ENCODE assay signal across 19 cellular contexts in the genomic region with DNA sequence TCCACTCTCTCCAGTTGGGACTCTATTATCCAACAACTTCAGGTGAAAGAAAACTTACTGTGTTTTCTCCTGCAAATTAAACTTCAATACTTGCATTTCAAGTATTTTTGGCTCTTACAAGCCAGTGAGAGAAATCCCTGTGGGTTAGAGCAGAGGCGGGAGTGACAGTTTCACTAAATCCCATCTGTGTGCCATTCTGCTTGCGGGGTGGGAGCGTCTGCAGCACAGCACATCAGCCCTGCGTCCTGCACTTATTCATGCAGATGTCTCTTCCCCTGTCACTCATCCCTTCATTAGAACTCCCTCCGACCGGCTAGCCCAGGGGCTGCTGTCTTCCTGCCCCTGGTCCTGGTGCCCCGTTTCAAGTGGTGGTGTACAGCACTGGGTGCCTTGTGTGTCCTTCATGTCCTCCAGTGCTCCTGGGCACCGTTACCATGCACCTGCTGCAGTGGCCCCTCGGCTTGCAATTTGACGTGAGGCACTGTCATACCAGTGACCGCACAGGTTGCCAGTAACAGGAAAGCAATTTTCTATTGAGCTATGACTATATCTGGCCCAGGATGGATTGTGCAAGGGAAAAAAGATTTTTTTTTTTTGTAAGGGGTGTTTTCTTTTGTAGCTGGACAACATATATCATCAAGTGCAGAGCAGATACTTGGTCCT. TPM values are rescaled to one million over a fixed set of nuclear protein-coding genes. Genes with fewer than 3 reads are reported as not detected.
DNase-seq lines count a peak whose midpoint lies in the region; ATAC-seq and TF ChIP-seq lines count a peak whose summit lies in the region.
"Had no signal": no experiment of that assay in that cellular context is flagged by ENCODE, and none has a peak within 500 bp of the region (broad histone marks: within the 10 kb centered on the region; RNA-seq: fewer than 3 reads in every experiment).

No MANE protein-coding gene starts in this region.

- H3K4me1 ChIP-seq in testis: no peaks in the 10 kb centered on the region
- H3K4me1 ChIP-seq in CD4-positive, alpha-beta memory T cell (ENCODE audit: insufficient read depth, low read length): no peaks in the 10 kb centered on the region
- H3K4me1 ChIP-seq: Caco-2 had no signal

- CTCF ChIA-PET in activated naive CD4-positive, alpha-beta T cell treated with anti-CD3 and anti-CD28 coated beads, Interleukin-2, amount 10 ng/mL, durations not matched to agents 7 days and 5 days (lab: Charles Lee): no interaction called here
- CTCF ChIA-PET in CD4-positive, alpha-beta memory T cell (lab: Charles Lee; ENCODE audit: partially characterized antibody): interaction anchor here (1.7 kb wide), 1 partner anchor 11 kb away, joined by 3 read pairs; no protein-coding TSS in a partner anchor

- H3K27me3 Mint-ChIP-seq in activated naive CD4-positive, alpha-beta T cell treated with anti-CD3 and anti-CD28 coated beads, Interleukin-2, amount 10 ng/mL, durations not matched to agents 7 days and 5 days: no peaks in the 10 kb centered on the region
- no peaks in the 10 kb centered on the region for H3K27me3 Mint-ChIP-seq in CD4-positive, alpha-beta memory T cell

- intact Hi-C loops in testis (cut with DNase I; ENCODE audit: low total_unique reads): no loop called here
- intact Hi-C loops in CD4-positive, alpha-beta memory T cell (cut with micrococcal nuclease): no loop called here

- no peak for ATAC-seq in activated naive CD4-positive, alpha-beta T cell treated with anti-CD3 and anti-CD28 coated beads, Interleukin-2, amount 50 U/mL, for 72 hours
- ATAC-seq: Panc1 had no signal

- peak overlapping the region; percentile 41 to 69 for H3K27ac Mint-ChIP-seq in activated naive CD4-positive, alpha-beta T cell treated with anti-CD3 and anti-CD28 coated beads, Interleukin-2, amount 50 U/mL, for 72 hours
- H3K27ac Mint-ChIP-seq in activated naive CD4-positive, alpha-beta T cell treated with anti-CD3 and anti-CD28 coated beads, Interleukin-2, amount 10 ng/mL, durations not matched to agents 7 days and 5 days: no peak overlapping the region
- H3K27ac Mint-ChIP-seq in CD4-positive, alpha-beta memory T cell: peak overlapping the region in 1 of 7 donors; percentile 7

- no peak overlapping the region for H3K27ac ChIP-seq in testis
- H3K27ac ChIP-seq in CD4-positive, alpha-beta memory T cell (ENCODE audit: low read depth, low read length): no peak overlapping the region
- H3K27ac ChIP-seq: 22Rv1, SJCRH30 had no signal

- no peaks in the 10 kb centered on the region for H3K9me3 ChIP-seq in testis
- H3K9me3 ChIP-seq in CD4-positive, alpha-beta memory T cell (ENCODE audit: control insufficient read depth in 1 of 2, low read length in 2 of 2): no peaks in the 10 kb centered on the region
- H3K9me3 ChIP-seq: Caco-2, SJCRH30 had no signal

- no peak overlapping the region for H3K4me3 Mint-ChIP-seq in activated naive CD4-positive, alpha-beta T cell treated with anti-CD3 and anti-CD28 coated beads, Interleukin-2, amount 10 ng/mL, durations not matched to agents 7 days and 5 days
- peak overlapping the region in 1 of 8 donors; percentile 29 for H3K4me3 Mint-ChIP-seq in CD4-positive, alpha-beta memory T cell
- H3K4me3 Mint-ChIP-seq: CD14-positive monocyte had no signal

- DNase-seq in NCI-H1694 treated with DMSO at 0.1 percent for 48 hours (lab: John Stamatoyannopoulos, UW) (peak; percentile 23), NCI-H1694 (lab: John Stamatoyannopoulos, UW) (no peak), occipital lobe (lab: John Stamatoyannopoulos, UW) (peak; percentile 12), testis (no peak)
- no peak for DNase-seq in activated naive CD4-positive, alpha-beta T cell treated with anti-CD3 and anti-CD28 coated beads, Interleukin-2, amount 50 U/mL, for 72 hours (ENCODE audit: low spot score in 2 of 2)
- DNase-seq in activated naive CD4-positive, alpha-beta T cell treated with anti-CD3 and anti-CD28 coated beads, Interleukin-2, amount 10 ng/mL, durations not matched to agents 7 days and 5 days: no peak
- no peak for DNase-seq in stimulated activated CD4-positive, alpha-beta T cell treated with anti-CD3 and anti-CD28 coated beads, Interleukin-15, amount 100 ng/mL, for 24 hours
- DNase-seq in CD4-positive, alpha-beta memory T cell: no peak
- DNase-seq: AML-193, Caco-2, NCI-H1417 treated with DMSO at 0.1 percent for 48 hours, NCI-H2029, NCI-H446, SJCRH30 had no signal

- no peaks in the 10 kb centered on the region for H3K9me3 Mint-ChIP-seq in activated naive CD4-positive, alpha-beta T cell treated with anti-CD3 and anti-CD28 coated beads, Interleukin-2, amount 50 U/mL, for 72 hours
- H3K9me3 Mint-ChIP-seq in activated naive CD4-positive, alpha-beta T cell treated with anti-CD3 and anti-CD28 coated beads, Interleukin-2, amount 10 ng/mL, durations not matched to agents 7 days and 5 days: no peaks in the 10 kb centered on the region
- H3K9me3 Mint-ChIP-seq in CD4-positive, alpha-beta memory T cell: no peaks in the 10 kb centered on the region
- H3K9me3 Mint-ChIP-seq: CD14-positive monocyte had no signal

- no peaks in the 10 kb centered on the region for H3K4me1 Mint-ChIP-seq in activated naive CD4-positive, alpha-beta T cell treated with anti-CD3 and anti-CD28 coated beads, Interleukin-2, amount 10 ng/mL, durations not matched to agents 7 days and 5 days
- peaks cover 0 to 6% (median 0%) of the 10 kb centered on the region in 4 donors for H3K4me1 Mint-ChIP-seq in CD4-positive, alpha-beta memory T cell
- H3K4me1 Mint-ChIP-seq: CD14-positive monocyte had no signal

- no peaks in the 10 kb centered on the region for H3K36me3 ChIP-seq in testis (ENCODE audit: low read depth, missing control alignments)
- H3K36me3 ChIP-seq in CD4-positive, alpha-beta memory T cell (ENCODE audit: insufficient read depth, low read length): no peaks in the 10 kb centered on the region
- H3K36me3 ChIP-seq: SJCRH30 had no signal

- TF ChIP-seq POLR2A in testis (IDR thresholded peaks at IDR 0.05): no peak

- H3K36me3 Mint-ChIP-seq in activated naive CD4-positive, alpha-beta T cell treated with anti-CD3 and anti-CD28 coated beads, Interleukin-2, amount 50 U/mL, for 72 hours: peaks cover 0 to 13% of the 10 kb centered on the region in 2 donors
- H3K36me3 Mint-ChIP-seq in activated naive CD4-positive, alpha-beta T cell treated with anti-CD3 and anti-CD28 coated beads, Interleukin-2, amount 10 ng/mL, durations not matched to agents 7 days and 5 days: no peaks in the 10 kb centered on the region
- peaks cover 13 to 28% of the 10 kb centered on the region in 2 donors for H3K36me3 Mint-ChIP-seq in CD4-positive, alpha-beta memory T cell

- no peak overlapping the region for H3K4me3 ChIP-seq in testis
- H3K4me3 ChIP-seq in CD4-positive, alpha-beta memory T cell (ENCODE audit: low read length in 2 of 2): no peak overlapping the region
- H3K4me3 ChIP-seq: SJCRH30 had no signal

- no peak for TF ChIP-seq CTCF in testis (IDR thresholded peaks at IDR 0.05)

- no peaks in the 10 kb centered on the region for H3K27me3 ChIP-seq in testis
- H3K27me3 ChIP-seq in CD4-positive, alpha-beta memory T cell (ENCODE audit: insufficient read depth, low read length): no peaks in the 10 kb centered on the region
- H3K27me3 ChIP-seq: SJCRH30 had no signal

- WGBS in testis, 2 donors: 87 to 92% methylated on average over 11 of the region's 11 CpGs

- POLR2A ChIA-PET in CD4-positive, alpha-beta memory T cell (lab: Charles Lee; ENCODE audit: partially characterized antibody): no interaction called here

RNA-seq across cellular contexts. Expression of gene INSM1, which starts 59.4 kb away (rescaled TPM):
- total RNA-seq in activated naive CD4-positive, alpha-beta T cell treated with anti-CD3 and anti-CD28 coated beads, Interleukin-2, amount 50 U/mL, for 72 hours: 1 to 10 TPM in 1 of 2 donors, under 1 TPM in 1; 0.41 to 7.0 TPM
- total RNA-seq in occipital lobe (15.9 TPM), testis (1 to 10 TPM; 2.7 to 2.8 TPM)
- polyA plus RNA-seq in testis (ENCODE audit: insufficient read depth, low read depth, low replicate concordance): 0.84 TPM
- not detected for total RNA-seq in CD4-positive, alpha-beta memory T cell
- not detected for polyA plus RNA-seq in CD4-positive, alpha-beta memory T cell
- total RNA-seq: Caco-2, HT1080, MCF 10A had no signal
- polyA plus RNA-seq: CD14-positive monocyte had no signal

Comparison
In these comparisons a context has a peak if more than half of its experiments do, and no peak if none do; other contexts are left out.
1. DNase-seq: peak in NCI-H1694 treated with DMSO at 0.1 percent for 48 hours (single experiment) and occipital lobe (single experiment); none in NCI-H1694 (single experiment), activated naive CD4-positive, alpha-beta T cell treated with anti-CD3 and anti-CD28 coated beads, Interleukin-2, amount 50 U/mL, for 72 hours (0 of 2), activated naive CD4-positive, alpha-beta T cell treated with anti-CD3 and anti-CD28 coated beads, Interleukin-2, amount 10 ng/mL, durations not matched to agents 7 days and 5 days (single experiment), stimulated activated CD4-positive, alpha-beta T cell treated with anti-CD3 and anti-CD28 coated beads, Interleukin-15, amount 100 ng/mL, for 24 hours (single experiment), testis (single experiment) and CD4-positive, alpha-beta memory T cell (0 of 5).